In the genomic region with DNA sequence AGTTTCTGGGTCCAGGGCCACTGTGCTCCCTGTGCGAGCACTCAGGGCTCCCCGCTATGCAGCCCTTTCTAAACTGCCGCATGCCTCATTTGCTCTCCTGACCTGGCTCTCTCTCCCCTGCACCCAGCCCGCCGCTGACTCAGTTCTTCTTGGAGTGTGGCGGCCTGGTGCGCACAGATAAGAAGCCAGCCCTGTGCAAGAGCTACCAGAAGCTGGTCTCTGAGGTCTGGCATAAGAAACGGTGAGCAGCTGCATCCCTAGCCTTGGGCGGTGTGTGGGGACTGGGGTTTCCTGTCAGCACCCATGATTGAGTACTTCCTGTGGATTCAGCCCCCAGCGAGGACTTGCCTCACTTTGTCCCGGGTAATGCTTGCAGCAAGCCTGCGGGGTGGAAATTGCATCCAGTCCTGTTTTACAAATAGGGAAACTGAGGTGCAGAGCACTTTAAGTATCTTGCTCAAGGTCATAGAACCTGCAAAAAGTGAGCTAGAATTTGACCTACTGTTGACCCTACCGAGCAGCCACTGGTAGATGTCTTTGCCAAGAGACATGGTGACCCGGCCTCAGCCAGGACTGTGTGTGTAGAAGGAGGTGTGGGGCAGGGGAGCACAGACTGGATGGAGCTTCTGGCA, we compare ENCODE assay signal across 9 cellular contexts. TPM values are rescaled to one million over a fixed set of nuclear protein-coding genes. Genes with fewer than 3 reads are reported as not detected.
DNase-seq lines count a peak whose midpoint lies in the region; ATAC-seq and TF ChIP-seq lines count a peak whose summit lies in the region.
"Had no signal": no experiment of that assay in that cellular context is flagged by ENCODE, and none has a peak within 500 bp of the region (broad histone marks: within the 10 kb centered on the region; RNA-seq: fewer than 3 reads in every experiment).

No MANE protein-coding gene starts in this region.

- H3K9me3 Mint-ChIP-seq in activated CD8-positive, alpha-beta T cell treated with anti-CD3 and anti-CD28 coated beads for 36 hours: no peaks in the 10 kb centered on the region
- H3K9me3 Mint-ChIP-seq: memory B cell had no signal

- H3K4me1 Mint-ChIP-seq in activated CD8-positive, alpha-beta T cell treated with anti-CD3 and anti-CD28 coated beads for 36 hours (ENCODE audit: low read depth): peaks cover 67% of the 10 kb centered on the region

- H3K9me3 ChIP-seq in stomach: no peaks in the 10 kb centered on the region

- no peaks in the 10 kb centered on the region for H3K27me3 Mint-ChIP-seq in activated CD8-positive, alpha-beta T cell treated with anti-CD3 and anti-CD28 coated beads for 36 hours
- H3K27me3 Mint-ChIP-seq: memory B cell had no signal

- 63 to 77% (median 65%) methylated on average over 9 to 14 of the region's 14 CpGs for whole genome bisulfite sequencing in stomach, 5 donors

- ATAC-seq in activated CD8-positive, alpha-beta T cell treated with anti-CD3 and anti-CD28 coated beads for 36 hours: peak; percentile 78
- ATAC-seq in GM18861 (IDR thresholded peaks at IDR 0.05; ENCODE audit: unreplicated experiment): no peak

- no peak for TF ChIP-seq POLR2A in stomach (IDR thresholded peaks at IDR 0.05)

- intact Hi-C loops in activated CD8-positive, alpha-beta T cell treated with anti-CD3 and anti-CD28 coated beads for 36 hours (cut with micrococcal nuclease): no loop called here
- intact Hi-C loops in stomach (cut with DNase I; ENCODE audit: low total_unique reads): no loop called here

- no peaks in the 10 kb centered on the region for H3K27me3 ChIP-seq in stomach

- H3K36me3 ChIP-seq in stomach: peaks cover 28 to 93% (median 88%) of the 10 kb centered on the region in 4 donors

- peak overlapping the region; percentile 44 for H3K4me3 Mint-ChIP-seq in activated CD8-positive, alpha-beta T cell treated with anti-CD3 and anti-CD28 coated beads for 36 hours
- H3K4me3 Mint-ChIP-seq: memory B cell had no signal

- POLR2A ChIA-PET in activated CD8-positive, alpha-beta T cell treated with anti-CD3 and anti-CD28 coated beads for 36 hours (lab: Charles Lee): interaction anchor here (1.0 to 2.4 kb wide), 7 partner anchors 12 to 190 kb away, joined by 3 to 10 read pairs (median 4); a partner anchor contains a TSS

- CTCF ChIA-PET in activated CD8-positive, alpha-beta T cell treated with anti-CD3 and anti-CD28 coated beads for 36 hours (lab: Charles Lee): interaction anchor here (0.9 to 1.1 kb wide), 4 partner anchors 14 to 245 kb away, joined by 3 read pairs; no protein-coding TSS in a partner anchor

- DNase-seq in NK-92 treated with Interleukin-12 subunit alpha and Interleukin-12 subunit beta, amount 100 ng/mL, for 24 hours (lab: John Stamatoyannopoulos, UW): peak; percentile 79
- no peak for DNase-seq in NK-92 (lab: John Stamatoyannopoulos, UW; ENCODE audit: unreplicated experiment)
- DNase-seq in activated CD8-positive, alpha-beta T cell treated with anti-CD3 and anti-CD28 coated beads for 36 hours: peak; percentile 92
- peak; percentile 85 for DNase-seq in fibroblast of villous mesenchyme (ENCODE audit: low read depth)
- DNase-seq in stomach: peak; percentile 34
- no peak for DNase-seq in ecto neural progenitor cell (ENCODE audit: low spot score)
- no peak for DNase-seq in NCI-H2107 (lab: John Stamatoyannopoulos, UW)

- no peak for TF ChIP-seq CTCF in activated CD8-positive, alpha-beta T cell treated with anti-CD3 and anti-CD28 coated beads for 36 hours (IDR thresholded peaks at IDR 0.05)
- no peak for TF ChIP-seq CTCF in fibroblast of villous mesenchyme (IDR thresholded peaks at IDR 0.05; ENCODE audit: insufficient read depth, low read depth, low read length)
- no peak for TF ChIP-seq CTCF in stomach (IDR thresholded peaks at IDR 0.05)

- peaks cover 57% of the 10 kb centered on the region for H3K36me3 Mint-ChIP-seq in activated CD8-positive, alpha-beta T cell treated with anti-CD3 and anti-CD28 coated beads for 36 hours (ENCODE audit: low read depth)

- peak overlapping the region in 1 of 5 donors; percentile 26 for H3K27ac ChIP-seq in stomach

- no peak overlapping the region for H3K4me3 ChIP-seq in fibroblast of villous mesenchyme (ENCODE audit: low read depth, low read length)
- H3K4me3 ChIP-seq in stomach: no peak overlapping the region

- H3K4me1 ChIP-seq in stomach: no peaks in the 10 kb centered on the region

- TF ChIP-seq EP300 in stomach (IDR thresholded peaks at IDR 0.05): no peak

- H3K27ac Mint-ChIP-seq in activated CD8-positive, alpha-beta T cell treated with anti-CD3 and anti-CD28 coated beads for 36 hours: peak overlapping the region; percentile 88
- H3K27ac Mint-ChIP-seq: memory B cell had no signal

RNA-seq across cellular contexts. Expression of a gene that starts 27.9 kb away (rescaled TPM):
- total RNA-seq in activated CD8-positive, alpha-beta T cell treated with anti-CD3 and anti-CD28 coated beads for 36 hours: 10 to 100 TPM; 55.3 to 55.9 TPM
- total RNA-seq in fibroblast of villous mesenchyme (7.7 and 10.4 TPM in 2 replicates), stomach (10 to 100 TPM in 3 of 5 donors, 1 to 10 TPM in 2; 7.3 to 52.1 (median 16.9) TPM)
- 10 to 100 TPM; 15.9 to 32.4 (median 17.3) TPM for polyA plus RNA-seq in stomach

RNA-seq across cellular contexts. Expression of a gene that starts 28.1 kb away (rescaled TPM):
- 10 to 100 TPM; 44.5 to 51.7 TPM for total RNA-seq in activated CD8-positive, alpha-beta T cell treated with anti-CD3 and anti-CD28 coated beads for 36 hours
- total RNA-seq in fibroblast of villous mesenchyme: 19.3 and 32.4 TPM in 2 replicates
- 10 to 100 TPM; 18.7 to 62.0 (median 31.7) TPM for total RNA-seq in stomach
- polyA plus RNA-seq in stomach: 10 to 100 TPM; 54.5 to 67.5 (median 55.3) TPM

RNA-seq across cellular contexts. Expression of a gene that starts 39.2 kb away (rescaled TPM):
- 10 to 100 TPM; 31.9 to 32.4 TPM for total RNA-seq in activated CD8-positive, alpha-beta T cell treated with anti-CD3 and anti-CD28 coated beads for 36 hours
- 43.8 and 51.4 TPM in 2 replicates for total RNA-seq in fibroblast of villous mesenchyme
- total RNA-seq in stomach: 10 to 100 TPM in 4 of 5 donors, 1 to 10 TPM in 1; 6.4 to 77.6 (median 28.1) TPM
- polyA plus RNA-seq in stomach: 10 to 100 TPM; 13.9 to 18.3 (median 16.6) TPM

Comparison
In these comparisons a context has a peak if more than half of its experiments do, and no peak if none do; other contexts are left out.
1. DNase-seq: peak in NK-92 treated with Interleukin-12 subunit alpha and Interleukin-12 subunit beta, amount 100 ng/mL, for 24 hours (single experiment), activated CD8-positive, alpha-beta T cell treated with anti-CD3 and anti-CD28 coated beads for 36 hours (single experiment), fibroblast of villous mesenchyme (single experiment) and stomach (single experiment); none in NK-92 (single experiment), ecto neural progenitor cell (single experiment) and NCI-H2107 (single experiment).